Comparison of ENCODE assay signal across 8 cellular contexts in genomic region chr5:52800394-52801213, GRCh38. TPM values are rescaled to one million over a fixed set of nuclear protein-coding genes. Genes with fewer than 3 reads are reported as not detected.
DNase-seq lines count a peak whose midpoint lies in the region; ATAC-seq, FAIRE-seq and TF ChIP-seq lines count a peak whose summit lies in the region.

No MANE protein-coding gene starts in this region.

- CTCF ChIA-PET in activated B cell treated with CpG ODN at 0.5 μM for 24 hours (lab: Charles Lee): interaction anchor here (1.9 kb wide), 1 partner anchor 142 kb away, joined by 6 read pairs; no protein-coding TSS in a partner anchor

- peak overlapping the region; percentile 90 for H3K27ac Mint-ChIP-seq in activated B cell treated with CpG ODN at 0.5 μM for 24 hours

- intact Hi-C loops in activated B cell treated with CpG ODN at 0.5 μM for 24 hours (cut with micrococcal nuclease): loop anchor here (1.0 to 10.0 kb wide), 3 partner anchors 13 to 1514 kb away; partner anchors contain the start of genes ARL15, ITGA1, MOCS2 and PELO

- peak; percentile 36 for ATAC-seq in activated B cell treated with CpG ODN at 0.5 μM for 24 hours (ENCODE audit: low read depth)

- no peak for DNase-seq in GM12864 (ENCODE audit: low read depth)
- peak; percentile 23 for DNase-seq in H54 (ENCODE audit: insufficient read length, low spot score)
- DNase-seq in LNCaP clone FGC (ENCODE audit: low read depth): no peak
- peak; percentile 30 for DNase-seq in activated B cell treated with CpG ODN at 0.5 μM for 24 hours
- peak; percentile 48 for DNase-seq in central memory CD4-positive, alpha-beta T cell
- peak; percentile 88 for DNase-seq in iris pigment epithelial cell (ENCODE audit: low read depth)
- peak; percentile 36 for DNase-seq in smooth muscle cell of the brain vasculature (ENCODE audit: low read depth, low spot score)
- DNase-seq in NCI-H2081 treated with DMSO at 0.1 percent for 48 hours (lab: John Stamatoyannopoulos, UW): no peak

- H3K36me3 Mint-ChIP-seq in activated B cell treated with CpG ODN at 0.5 μM for 24 hours (ENCODE audit: low read depth): peaks cover 30% of the 10 kb centered on the region

- peak; percentile 70 for TF ChIP-seq POLR2A in H54 (IDR thresholded peaks at IDR 0.05; ENCODE audit: low read depth, low read length)

- peak overlapping the region; percentile 93 for H3K4me3 Mint-ChIP-seq in activated B cell treated with CpG ODN at 0.5 μM for 24 hours

- TF ChIP-seq CTCF in GM12864 (IDR thresholded peaks at IDR 0.05; ENCODE audit: low read depth, low read length, missing control alignments): no peak
- TF ChIP-seq CTCF in LNCaP clone FGC (IDR thresholded peaks at IDR 0.05; ENCODE audit: control insufficient read depth, extremely low read depth, insufficient read depth): no peak
- TF ChIP-seq CTCF in activated B cell treated with CpG ODN at 0.5 μM for 24 hours (IDR thresholded peaks at IDR 0.05): no peak

- H3K4me1 Mint-ChIP-seq in activated B cell treated with CpG ODN at 0.5 μM for 24 hours: peaks cover 59% of the 10 kb centered on the region

- H3K9me3 Mint-ChIP-seq in activated B cell treated with CpG ODN at 0.5 μM for 24 hours: no peaks in the 10 kb centered on the region

- H3K27me3 Mint-ChIP-seq in activated B cell treated with CpG ODN at 0.5 μM for 24 hours: no peaks in the 10 kb centered on the region

- peak; percentile 62 for FAIRE-seq in H54 (lab: Jason Lieb, UNC)

- POLR2A ChIA-PET in activated B cell treated with CpG ODN at 0.5 μM for 24 hours (lab: Charles Lee): interaction anchor here (1.5 to 4.1 kb wide), 3 partner anchors 12 to 115 kb away, joined by 4 to 51 read pairs (median 4); partner anchors contain the start of genes ITGA1 and PELO

- H3K4me3 ChIP-seq in GM12864 (ENCODE audit: low read depth, low read length) (peak overlapping the region; percentile 68), LNCaP clone FGC (ENCODE audit: low read depth, low read length) (peak overlapping the region; percentile 89)

RNA-seq across cellular contexts. Expression of gene ITGA1, which starts 12.9 kb away (rescaled TPM):
- 28.4 and 34.0 TPM in 2 replicates for total RNA-seq in activated B cell treated with CpG ODN at 0.5 μM for 24 hours

RNA-seq across cellular contexts. Expression of gene PELO, which starts 12.9 kb away (rescaled TPM):
- total RNA-seq in activated B cell treated with CpG ODN at 0.5 μM for 24 hours: 20.0 and 23.0 TPM in 2 replicates

Comparison
In these comparisons a context has a peak if more than half of its experiments do, and no peak if none do; other contexts are left out.
1. DNase-seq: peak in H54 (single experiment), activated B cell treated with CpG ODN at 0.5 μM for 24 hours (single experiment), central memory CD4-positive, alpha-beta T cell (single experiment), iris pigment epithelial cell (single experiment) and smooth muscle cell of the brain vasculature (single experiment); none in GM12864 (single experiment), LNCaP clone FGC (single experiment) and NCI-H2081 treated with DMSO at 0.1 percent for 48 hours (single experiment).